In genomic region chr1:95614197-95614596, GRCh38 we compare ENCODE assay signal across 19 cellular contexts.
DNase-seq lines count a peak whose midpoint lies in the region; ATAC-seq and TF ChIP-seq lines count a peak whose summit lies in the region.
"Had no signal": no experiment of that assay in that cellular context is flagged by ENCODE, and none has a peak within 500 bp of the region (broad histone marks: within the 10 kb centered on the region; RNA-seq: fewer than 3 reads in every experiment).

No MANE protein-coding gene starts in this region.

- no peaks in the 10 kb centered on the region for H3K36me3 ChIP-seq in mammary epithelial cell (ENCODE audit: insufficient read depth, low read length)
- H3K36me3 ChIP-seq in breast epithelium = no peaks in the 10 kb centered on the region
- no peaks in the 10 kb centered on the region for H3K36me3 ChIP-seq in mesenchymal stem cell (ENCODE audit: control insufficient read depth in 1 of 2, insufficient read depth in 2 of 2, low read depth in 1 of 2, low read length in 2 of 2)
- H3K36me3 ChIP-seq: BLaER1 treated with 17β-estradiol and CSF1 and Interleukin-3, amounts not matched to agents 10 nM and 100 nM had no signal

- DNase-seq in mammary epithelial cell = peak; percentile 7
- DNase-seq in breast epithelium (ENCODE audit: low spot score in 2 of 2) = no peak
- DNase-seq in epithelial cell of esophagus (ENCODE audit: low read depth) = peak; percentile 3
- no peak for DNase-seq in mesenchymal stem cell
- DNase-seq in stimulated activated effector memory CD8-positive, alpha-beta T cell treated with anti-CD3 and anti-CD28 coated beads, Interleukin-12 subunit alpha, Interleukin-12 subunit beta, amount 100 ng/mL, for 72 hours (ENCODE audit: low spot score in 2 of 2) = no peak
- no peak for DNase-seq in NCI-H69 (lab: John Stamatoyannopoulos, UW)
- DNase-seq in T-helper 2 cell = no peak
- DNase-seq: AML-193; Caco-2; Calu3; CD4-positive, alpha-beta T cell; CD8-positive, alpha-beta T cell; DMS79 treated with DMSO at 0.1 percent for 48 hours; GF-D8 had no signal

- 82% methylated on average over 5 of the region's 5 CpGs for WGBS in mammary epithelial cell (ENCODE audit: low coverage, missing lambda C conversion rate)
- 64% methylated on average over 2 of the region's 5 CpGs for WGBS in mesenchymal stem cell

- CTCF ChIA-PET in mammary epithelial cell (lab: Charles Lee; ENCODE audit: low non-redundant PET) = no interaction called here

- H3K4me1 ChIP-seq in mammary epithelial cell (ENCODE audit: insufficient read depth, low read length) (no peaks in the 10 kb centered on the region), breast epithelium (no peaks in the 10 kb centered on the region), mesenchymal stem cell (ENCODE audit: control insufficient read depth, insufficient read depth, low read depth, low read length) (no peaks in the 10 kb centered on the region)
- H3K4me1 ChIP-seq: A549, Caco-2 had no signal

- H3K27ac ChIP-seq in mammary epithelial cell (ENCODE audit: insufficient read depth, low read depth, low read length) (no peak overlapping the region), breast epithelium (no peak overlapping the region), mesenchymal stem cell (ENCODE audit: low read length, poor library complexity, severe bottlenecking) (no peak overlapping the region)
- H3K27ac ChIP-seq: 22Rv1; A549; BLaER1 treated with 17β-estradiol and CSF1 and Interleukin-3, amounts not matched to agents 10 nM and 100 nM; C4-2B had no signal

- H3K4me1 Mint-ChIP-seq in stimulated activated effector memory CD8-positive, alpha-beta T cell treated with anti-CD3 and anti-CD28 coated beads, Interleukin-12 subunit alpha, Interleukin-12 subunit beta, amount 100 ng/mL, for 72 hours = no peaks in the 10 kb centered on the region
- H3K4me1 Mint-ChIP-seq: B cell had no signal

- peaks cover 10% of the 10 kb centered on the region for H3K9me3 Mint-ChIP-seq in stimulated activated effector memory CD8-positive, alpha-beta T cell treated with anti-CD3 and anti-CD28 coated beads, Interleukin-12 subunit alpha, Interleukin-12 subunit beta, amount 100 ng/mL, for 72 hours

- H3K4me2 ChIP-seq in mammary epithelial cell (ENCODE audit: insufficient read depth, low read depth, low read length) (no peak overlapping the region), mesenchymal stem cell (ENCODE audit: low read length, poor library complexity, severe bottlenecking) (no peak overlapping the region)
- H3K4me2 ChIP-seq: A549; BLaER1 treated with 17β-estradiol and CSF1 and Interleukin-3, amounts not matched to agents 10 nM and 100 nM had no signal

- H3K79me2 ChIP-seq in mammary epithelial cell (ENCODE audit: insufficient read depth, low read length) = no peaks in the 10 kb centered on the region

- no peak overlapping the region for H3K23ac ChIP-seq in mesenchymal stem cell (ENCODE audit: low read length in 2 of 2)

- H2BK15ac ChIP-seq in mesenchymal stem cell (ENCODE audit: low read depth, poor library complexity, severe bottlenecking) = no peak overlapping the region

- H3K18ac ChIP-seq in mesenchymal stem cell (ENCODE audit: low read depth in 1 of 2, low read length in 2 of 2) = no peak overlapping the region

- H2AFZ ChIP-seq in mammary epithelial cell (ENCODE audit: low read depth, low read length) (no peak overlapping the region), mesenchymal stem cell (ENCODE audit: low read depth, low read length) (peak overlapping the region; percentile 29)

- H3K9me3 ChIP-seq in mammary epithelial cell (replicated peaks; ENCODE audit: insufficient read depth, low read length) (no peaks in the 10 kb centered on the region), breast epithelium (no peaks in the 10 kb centered on the region), mesenchymal stem cell (ENCODE audit: control insufficient read depth, low read length) (peaks cover 8% of the 10 kb centered on the region)
- H3K9me3 ChIP-seq: A549, Caco-2 had no signal

- H2BK120ac ChIP-seq in mesenchymal stem cell (ENCODE audit: low read depth, low read length) = no peak overlapping the region

- H3K36me3 Mint-ChIP-seq in stimulated activated effector memory CD8-positive, alpha-beta T cell treated with anti-CD3 and anti-CD28 coated beads, Interleukin-12 subunit alpha, Interleukin-12 subunit beta, amount 100 ng/mL, for 72 hours = no peaks in the 10 kb centered on the region
- H3K36me3 Mint-ChIP-seq: CD8-positive, alpha-beta T cell had no signal

- H3K27ac Mint-ChIP-seq in stimulated activated effector memory CD8-positive, alpha-beta T cell treated with anti-CD3 and anti-CD28 coated beads, Interleukin-12 subunit alpha, Interleukin-12 subunit beta, amount 100 ng/mL, for 72 hours = no peak overlapping the region
- H3K27ac Mint-ChIP-seq: B cell; CD4-positive, alpha-beta T cell; CD8-positive, alpha-beta T cell had no signal

- no peak overlapping the region for H4K91ac ChIP-seq in mesenchymal stem cell (ENCODE audit: low read length)

- H3K14ac ChIP-seq in mesenchymal stem cell (ENCODE audit: low read length in 2 of 2) = no peak overlapping the region

- no peak overlapping the region for H2BK5ac ChIP-seq in mesenchymal stem cell (ENCODE audit: low read depth, low read length, poor library complexity, severe bottlenecking)

- no peak overlapping the region for H3K4me3 ChIP-seq in mammary epithelial cell (replicated peaks in 1 of 3; ENCODE audit: insufficient read depth in 1 of 3, low read depth in 2 of 3, low read length in 3 of 3)
- H3K4me3 ChIP-seq in breast epithelium = no peak overlapping the region
- no peak overlapping the region for H3K4me3 ChIP-seq in epithelial cell of esophagus (ENCODE audit: low read length)
- H3K4me3 ChIP-seq in mesenchymal stem cell (ENCODE audit: insufficient read depth in 1 of 2, low read depth in 1 of 2, low read length in 2 of 2) = no peak overlapping the region
- H3K4me3 ChIP-seq: A549; BLaER1 treated with 17β-estradiol and CSF1 and Interleukin-3, amounts not matched to agents 10 nM and 100 nM had no signal

- TF ChIP-seq POLR2A in breast epithelium (IDR thresholded peaks at IDR 0.05) = no peak

- BruUV-seq in mammary epithelial cell (replicated peaks; lab: Mats Ljungman, UMichigan) = no TSS peak

- intact Hi-C loops in mammary epithelial cell (cut with micrococcal nuclease) (no loop called here), breast epithelium (cut with DNase I; ENCODE audit: low total_unique reads) (no loop called here)

- H3K4me3 Mint-ChIP-seq in stimulated activated effector memory CD8-positive, alpha-beta T cell treated with anti-CD3 and anti-CD28 coated beads, Interleukin-12 subunit alpha, Interleukin-12 subunit beta, amount 100 ng/mL, for 72 hours = no peak overlapping the region
- H3K4me3 Mint-ChIP-seq: B cell; CD4-positive, alpha-beta T cell; CD8-positive, alpha-beta T cell had no signal

- H4K8ac ChIP-seq in mesenchymal stem cell (ENCODE audit: low read length) = no peak overlapping the region

- H4K20me1 ChIP-seq in mammary epithelial cell (ENCODE audit: insufficient read depth, low read length) = no peaks in the 10 kb centered on the region
- H4K20me1 ChIP-seq: BLaER1 treated with 17β-estradiol and CSF1 and Interleukin-3, amounts not matched to agents 10 nM and 100 nM had no signal

- in situ Hi-C loops in mammary epithelial cell (cut with MboI; ENCODE audit: low sequenced_read_pairs in 2 of 2) = no loop called here

- H3K79me1 ChIP-seq in mesenchymal stem cell (replicated peaks; ENCODE audit: low read length, poor library complexity, severe bottlenecking) = no peaks in the 10 kb centered on the region

- H2AK5ac ChIP-seq in mesenchymal stem cell (ENCODE audit: low read length, severe bottlenecking) = no peak overlapping the region

- peaks cover 4% of the 10 kb centered on the region for H3K27me3 ChIP-seq in mammary epithelial cell (ENCODE audit: insufficient read depth, low read length)
- no peaks in the 10 kb centered on the region for H3K27me3 ChIP-seq in breast epithelium
- H3K27me3 ChIP-seq in mesenchymal stem cell (ENCODE audit: control insufficient read depth in 1 of 2, insufficient read depth in 1 of 2, low read length in 2 of 2) = no peaks in the 10 kb centered on the region
- H3K27me3 ChIP-seq: BLaER1 treated with 17β-estradiol and CSF1 and Interleukin-3, amounts not matched to agents 10 nM and 100 nM had no signal

- TF ChIP-seq CTCF in mammary epithelial cell (conservative IDR thresholded peaks at IDR 0.05 in 1 of 2, IDR thresholded peaks at IDR 0.05 in 1 of 2; ENCODE audit: extremely low read depth in 1 of 2, insufficient read depth in 1 of 2, low read depth in 1 of 2, low read length in 2 of 2) (no peak), breast epithelium (IDR thresholded peaks at IDR 0.05) (no peak), epithelial cell of esophagus (IDR thresholded peaks at IDR 0.05; ENCODE audit: insufficient read depth, low read depth, low read length, missing control alignments) (no peak)

- H2BK12ac ChIP-seq in mesenchymal stem cell (ENCODE audit: low read length in 2 of 2) = no peak overlapping the region

- peak; percentile 24 for ATAC-seq in stimulated activated effector memory CD8-positive, alpha-beta T cell treated with anti-CD3 and anti-CD28 coated beads, Interleukin-12 subunit alpha, Interleukin-12 subunit beta, amount 100 ng/mL, for 72 hours
- ATAC-seq: A549; CD8-positive, alpha-beta T cell had no signal

- dilution Hi-C loops in mammary epithelial cell (cut with HindIII; ENCODE audit: low sequenced_read_pairs) = no loop called here

- H3K9ac ChIP-seq in mammary epithelial cell (ENCODE audit: insufficient read depth, low read length) (no peak overlapping the region), mesenchymal stem cell (ENCODE audit: low read length) (no peak overlapping the region)
- H3K9ac ChIP-seq: BLaER1 treated with 17β-estradiol and CSF1 and Interleukin-3, amounts not matched to agents 10 nM and 100 nM had no signal

- no peak overlapping the region for H3K4ac ChIP-seq in mesenchymal stem cell (ENCODE audit: low read depth in 1 of 2, low read length in 2 of 2)

Comparison
In these comparisons a context has a peak if more than half of its experiments do, and no peak if none do; other contexts are left out.
1. DNase-seq: peak in mammary epithelial cell (single experiment) and epithelial cell of esophagus (single experiment); none in breast epithelium (0 of 2), mesenchymal stem cell (single experiment), stimulated activated effector memory CD8-positive, alpha-beta T cell treated with anti-CD3 and anti-CD28 coated beads, Interleukin-12 subunit alpha, Interleukin-12 subunit beta, amount 100 ng/mL, for 72 hours (0 of 2), NCI-H69 (single experiment) and T-helper 2 cell (0 of 5).